In genomic region chr16:57045694-57046381, GRCh38 we compare ENCODE assay signal across 8 cellular contexts. TPM values are rescaled to one million over a fixed set of nuclear protein-coding genes. Genes with fewer than 3 reads are reported as not detected.
DNase-seq lines count a peak whose midpoint lies in the region; ATAC-seq, FAIRE-seq and TF ChIP-seq lines count a peak whose summit lies in the region.

No MANE protein-coding gene starts in this region.

- POLR2A ChIA-PET in CD4-positive, alpha-beta memory T cell (lab: Charles Lee; ENCODE audit: partially characterized antibody): interaction anchor here (0.6 to 2.1 kb wide), 10 partner anchors 8 to 82 kb away, joined by 3 to 10 read pairs (median 3); partner anchors contain the start of gene NLRC5

- ATAC-seq in HG02678 (IDR thresholded peaks at IDR 0.05; ENCODE audit: unreplicated experiment): peak; percentile 27
- ATAC-seq in mucosa of descending colon: peak; percentile 28
- no peak for ATAC-seq in GM21576 (IDR thresholded peaks at IDR 0.05; ENCODE audit: unreplicated experiment)

- peaks cover 0 to 1% (median 0%) of the 10 kb centered on the region in 8 donors for H3K9me3 Mint-ChIP-seq in CD4-positive, alpha-beta memory T cell

- TF ChIP-seq CTCF in VCaP (conservative IDR thresholded peaks at IDR 0.05) (peak; percentile 51), mucosa of descending colon (IDR thresholded peaks at IDR 0.05) (peak; percentile 22)

- H3K4me1 ChIP-seq in CD4-positive, alpha-beta memory T cell (ENCODE audit: insufficient read depth, low read length): peaks cover 49% of the 10 kb centered on the region
- no peaks in the 10 kb centered on the region for H3K4me1 ChIP-seq in mucosa of descending colon (ENCODE audit: low read depth)

- H3K36me3 ChIP-seq in CD4-positive, alpha-beta memory T cell (ENCODE audit: insufficient read depth, low read length): peaks cover 68% of the 10 kb centered on the region
- no peaks in the 10 kb centered on the region for H3K36me3 ChIP-seq in mucosa of descending colon (ENCODE audit: low read depth)

- no peak for TF ChIP-seq POLR2A in erythroblast (IDR thresholded peaks at IDR 0.05; ENCODE audit: low read length)

- peaks cover 28 to 47% (median 36%) of the 10 kb centered on the region in 4 donors for H3K4me1 Mint-ChIP-seq in CD4-positive, alpha-beta memory T cell

- no peak for DNase-seq in CD4-positive, alpha-beta memory T cell
- DNase-seq in erythroblast (lab: John Stamatoyannopoulos, UW) (peak; percentile 57), mucosa of descending colon (peak in 2 of 3 donors; percentile 60 to 80), urothelium cell line (ENCODE audit: low spot score) (peak; percentile 38), SKM-1 treated with dmso at 0.1 percent for 144 hours (lab: John Stamatoyannopoulos, UW; ENCODE audit: unreplicated experiment) (no peak)

- H3K4me3 Mint-ChIP-seq in CD4-positive, alpha-beta memory T cell: peak overlapping the region in 1 of 8 donors; percentile 9

- CTCF ChIA-PET in CD4-positive, alpha-beta memory T cell (lab: Charles Lee; ENCODE audit: partially characterized antibody): interaction anchor here (0.6 to 2.6 kb wide), 6 partner anchors 18 to 204 kb away, joined by 3 to 33 read pairs (median 4); no protein-coding TSS in a partner anchor

- H3K27ac ChIP-seq in CD4-positive, alpha-beta memory T cell (ENCODE audit: low read depth, low read length): peak overlapping the region; percentile 21
- no peak overlapping the region for H3K27ac ChIP-seq in VCaP

- peak overlapping the region; percentile 60 to 98 (median 77) for H3K27ac Mint-ChIP-seq in CD4-positive, alpha-beta memory T cell

- H3K27me3 Mint-ChIP-seq in CD4-positive, alpha-beta memory T cell: no peaks in the 10 kb centered on the region

- intact Hi-C loops in CD4-positive, alpha-beta memory T cell (cut with micrococcal nuclease): no loop called here
- intact Hi-C loops in mucosa of descending colon (cut with DNase I, micrococcal nuclease): no loop called here

- peaks cover 55 to 82% of the 10 kb centered on the region in 2 donors for H3K36me3 Mint-ChIP-seq in CD4-positive, alpha-beta memory T cell

- H3K27me3 ChIP-seq in CD4-positive, alpha-beta memory T cell (ENCODE audit: insufficient read depth, low read length): no peaks in the 10 kb centered on the region

- H3K9me3 ChIP-seq in CD4-positive, alpha-beta memory T cell (ENCODE audit: control insufficient read depth in 1 of 2, low read length in 2 of 2): no peaks in the 10 kb centered on the region
- no peaks in the 10 kb centered on the region for H3K9me3 ChIP-seq in mucosa of descending colon

- no peak overlapping the region for H3K4me3 ChIP-seq in CD4-positive, alpha-beta memory T cell (ENCODE audit: low read length in 2 of 2)
- H3K4me3 ChIP-seq in mucosa of descending colon: no peak overlapping the region

- FAIRE-seq in urothelium cell line (lab: Jason Lieb, UNC): no peak

RNA-seq across cellular contexts. Expression of gene CPNE2, which starts 46.5 kb away (rescaled TPM):
- 1 to 10 TPM; 3.8 to 4.1 TPM for total RNA-seq in CD4-positive, alpha-beta memory T cell
- polyA plus RNA-seq in CD4-positive, alpha-beta memory T cell: 1 to 10 TPM; 6.7 to 6.8 TPM
- total RNA-seq in mucosa of descending colon: 10 to 100 TPM; 48.7 to 77.0 (median 52.5) TPM

RNA-seq across cellular contexts. Expression of gene NLRC5, which starts 56.5 kb away (rescaled TPM):
- total RNA-seq in CD4-positive, alpha-beta memory T cell: 100 to 1,000 TPM; 416 to 457 TPM
- 100 to 1,000 TPM in 1 of 2 donors, 10 to 100 TPM in 1; 41.6 to 151 TPM for polyA plus RNA-seq in CD4-positive, alpha-beta memory T cell
- total RNA-seq in mucosa of descending colon: 100 to 1,000 TPM; 110 to 127 (median 113) TPM

Comparison
In these comparisons a context has a peak if more than half of its experiments do, and no peak if none do; other contexts are left out.
1. DNase-seq: peak in erythroblast (2 of 2), mucosa of descending colon (2 of 3) and urothelium cell line (single experiment); none in CD4-positive, alpha-beta memory T cell (0 of 5) and SKM-1 treated with dmso at 0.1 percent for 144 hours (single experiment).
2. RNA of gene CPNE2, which starts 46.5 kb away (total RNA-seq): 48.7 to 77.0 TPM in mucosa of descending colon; 3.8 to 4.1 TPM in CD4-positive, alpha-beta memory T cell; every median in the first group is over 4 times any median in the second.